1 cellular context compared by ENCODE assay signal in the genomic region with DNA sequence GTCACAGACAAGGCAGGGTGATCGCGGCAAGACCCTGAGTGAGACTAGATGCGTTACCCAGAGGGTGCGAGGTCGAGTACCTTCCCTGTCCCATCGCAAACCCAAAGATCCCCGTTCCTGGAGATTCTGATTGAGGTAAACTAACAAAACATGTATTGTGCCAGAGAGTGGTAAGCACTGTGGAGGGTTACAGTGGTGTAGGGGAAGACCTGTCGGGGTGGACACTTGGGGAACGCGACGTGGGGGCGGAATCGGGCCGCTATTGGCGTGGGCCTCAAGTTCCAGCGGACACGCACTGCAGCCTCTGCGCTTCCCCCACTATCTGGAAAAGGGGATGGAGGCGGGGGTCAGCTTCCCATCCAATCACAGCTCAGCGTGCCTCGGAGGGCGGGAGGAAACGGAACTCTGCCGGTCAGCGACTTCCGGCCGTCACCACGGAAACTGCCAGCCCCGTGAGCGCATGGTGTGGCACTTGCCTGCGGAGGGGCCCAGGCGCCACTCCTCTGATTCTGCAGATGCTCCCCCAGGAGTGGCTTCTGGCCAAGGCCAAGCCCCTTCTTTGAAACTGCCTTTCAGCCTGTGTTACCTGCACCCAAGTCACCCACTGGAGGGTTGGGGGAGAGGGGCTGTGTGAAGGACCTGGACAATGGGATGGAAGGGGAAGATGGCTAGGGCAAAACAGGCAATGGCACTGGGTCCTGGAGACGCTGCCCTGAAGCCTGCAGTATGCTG.
TF ChIP-seq lines count a peak whose summit lies in the region.

No MANE protein-coding gene starts in this region.

TF ChIP-seq in HepG2, 621 proteins besides CTCF, POLR2A, EP300 and RAD21 (continued from another document and continues in another):
- no peak for TF ChIP-seq ZNF562 (CRISPR knock-in tag; IDR thresholded peaks at IDR 0.05; ENCODE audit: borderline replicate concordance)
- no peak for TF ChIP-seq ZFP36L2 (CRISPR knock-in tag; IDR thresholded peaks at IDR 0.05)
- TF ChIP-seq ZNF20 (CRISPR knock-in tag; IDR thresholded peaks at IDR 0.05), result no peak; the same call in 1 of the 2 replicates
- 0 out of 2 replicates have a peak, but pooled peaks have one; percentile 40 for TF ChIP-seq TMF1 (CRISPR knock-in tag; IDR thresholded peaks at IDR 0.05; ENCODE audit: low read depth)
- TF ChIP-seq, protein P1, sequence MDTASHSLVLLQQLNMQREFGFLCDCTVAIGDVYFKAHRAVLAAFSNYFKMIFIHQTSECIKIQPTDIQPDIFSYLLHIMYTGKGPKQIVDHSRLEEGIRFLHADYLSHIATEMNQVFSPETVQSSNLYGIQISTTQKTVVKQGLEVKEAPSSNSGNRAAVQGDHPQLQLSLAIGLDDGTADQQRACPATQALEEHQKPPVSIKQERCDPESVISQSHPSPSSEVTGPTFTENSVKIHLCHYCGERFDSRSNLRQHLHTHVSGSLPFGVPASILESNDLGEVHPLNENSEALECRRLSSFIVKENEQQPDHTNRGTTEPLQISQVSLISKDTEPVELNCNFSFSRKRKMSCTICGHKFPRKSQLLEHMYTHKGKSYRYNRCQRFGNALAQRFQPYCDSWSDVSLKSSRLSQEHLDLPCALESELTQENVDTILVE (CRISPR knock-in tag; IDR thresholded peaks at IDR 0.05), result peak; percentile 61; the same call in 1 of the 2 replicates
- TF ChIP-seq, protein P2, sequence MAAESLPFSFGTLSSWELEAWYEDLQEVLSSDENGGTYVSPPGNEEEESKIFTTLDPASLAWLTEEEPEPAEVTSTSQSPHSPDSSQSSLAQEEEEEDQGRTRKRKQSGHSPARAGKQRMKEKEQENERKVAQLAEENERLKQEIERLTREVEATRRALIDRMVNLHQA (CRISPR knock-in tag; IDR thresholded peaks at IDR 0.05), result no peak
- peak; percentile 67 for TF ChIP-seq ZNF781 (CRISPR knock-in tag; IDR thresholded peaks at IDR 0.05; ENCODE audit: borderline replicate concordance, not compliant biosample characterization)
- TF ChIP-seq ZNF816 (CRISPR knock-in tag; IDR thresholded peaks at IDR 0.05; ENCODE audit: borderline replicate concordance), result peak; percentile 86
- TF ChIP-seq HOXA3 (CRISPR knock-in tag; IDR thresholded peaks at IDR 0.05), result peak; percentile 15; the same call in 1 of the 2 replicates
- TF ChIP-seq, protein P3, sequence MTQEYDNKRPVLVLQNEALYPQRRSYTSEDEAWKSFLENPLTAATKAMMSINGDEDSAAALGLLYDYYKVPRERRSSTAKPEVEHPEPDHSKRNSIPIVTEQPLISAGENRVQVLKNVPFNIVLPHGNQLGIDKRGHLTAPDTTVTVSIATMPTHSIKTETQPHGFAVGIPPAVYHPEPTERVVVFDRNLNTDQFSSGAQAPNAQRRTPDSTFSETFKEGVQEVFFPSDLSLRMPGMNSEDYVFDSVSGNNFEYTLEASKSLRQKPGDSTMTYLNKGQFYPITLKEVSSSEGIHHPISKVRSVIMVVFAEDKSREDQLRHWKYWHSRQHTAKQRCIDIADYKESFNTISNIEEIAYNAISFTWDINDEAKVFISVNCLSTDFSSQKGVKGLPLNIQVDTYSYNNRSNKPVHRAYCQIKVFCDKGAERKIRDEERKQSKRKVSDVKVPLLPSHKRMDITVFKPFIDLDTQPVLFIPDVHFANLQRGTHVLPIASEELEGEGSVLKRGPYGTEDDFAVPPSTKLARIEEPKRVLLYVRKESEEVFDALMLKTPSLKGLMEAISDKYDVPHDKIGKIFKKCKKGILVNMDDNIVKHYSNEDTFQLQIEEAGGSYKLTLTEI (CRISPR knock-in tag; conservative IDR thresholded peaks at IDR 0.05), result no peak
- TF ChIP-seq ZBTB3 (CRISPR knock-in tag; IDR thresholded peaks at IDR 0.05; ENCODE audit: borderline replicate concordance, low read depth), result no peak
- TF ChIP-seq TCF7L2 (IDR thresholded peaks at IDR 0.05; ENCODE audit: low read depth, low read length), result no peak
- no peak for TF ChIP-seq NFKB2 (CRISPR knock-in tag; IDR thresholded peaks at IDR 0.05; ENCODE audit: borderline replicate concordance)
- TF ChIP-seq MLLT10 (CRISPR knock-in tag; IDR thresholded peaks at IDR 0.05), result no peak
- TF ChIP-seq, protein P4, sequence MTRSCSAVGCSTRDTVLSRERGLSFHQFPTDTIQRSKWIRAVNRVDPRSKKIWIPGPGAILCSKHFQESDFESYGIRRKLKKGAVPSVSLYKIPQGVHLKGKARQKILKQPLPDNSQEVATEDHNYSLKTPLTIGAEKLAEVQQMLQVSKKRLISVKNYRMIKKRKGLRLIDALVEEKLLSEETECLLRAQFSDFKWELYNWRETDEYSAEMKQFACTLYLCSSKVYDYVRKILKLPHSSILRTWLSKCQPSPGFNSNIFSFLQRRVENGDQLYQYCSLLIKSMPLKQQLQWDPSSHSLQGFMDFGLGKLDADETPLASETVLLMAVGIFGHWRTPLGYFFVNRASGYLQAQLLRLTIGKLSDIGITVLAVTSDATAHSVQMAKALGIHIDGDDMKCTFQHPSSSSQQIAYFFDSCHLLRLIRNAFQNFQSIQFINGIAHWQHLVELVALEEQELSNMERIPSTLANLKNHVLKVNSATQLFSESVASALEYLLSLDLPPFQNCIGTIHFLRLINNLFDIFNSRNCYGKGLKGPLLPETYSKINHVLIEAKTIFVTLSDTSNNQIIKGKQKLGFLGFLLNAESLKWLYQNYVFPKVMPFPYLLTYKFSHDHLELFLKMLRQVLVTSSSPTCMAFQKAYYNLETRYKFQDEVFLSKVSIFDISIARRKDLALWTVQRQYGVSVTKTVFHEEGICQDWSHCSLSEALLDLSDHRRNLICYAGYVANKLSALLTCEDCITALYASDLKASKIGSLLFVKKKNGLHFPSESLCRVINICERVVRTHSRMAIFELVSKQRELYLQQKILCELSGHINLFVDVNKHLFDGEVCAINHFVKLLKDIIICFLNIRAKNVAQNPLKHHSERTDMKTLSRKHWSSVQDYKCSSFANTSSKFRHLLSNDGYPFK (CRISPR knock-in tag; IDR thresholded peaks at IDR 0.05; ENCODE audit: borderline replicate concordance), result peak; percentile 86
- TF ChIP-seq, protein P5, sequence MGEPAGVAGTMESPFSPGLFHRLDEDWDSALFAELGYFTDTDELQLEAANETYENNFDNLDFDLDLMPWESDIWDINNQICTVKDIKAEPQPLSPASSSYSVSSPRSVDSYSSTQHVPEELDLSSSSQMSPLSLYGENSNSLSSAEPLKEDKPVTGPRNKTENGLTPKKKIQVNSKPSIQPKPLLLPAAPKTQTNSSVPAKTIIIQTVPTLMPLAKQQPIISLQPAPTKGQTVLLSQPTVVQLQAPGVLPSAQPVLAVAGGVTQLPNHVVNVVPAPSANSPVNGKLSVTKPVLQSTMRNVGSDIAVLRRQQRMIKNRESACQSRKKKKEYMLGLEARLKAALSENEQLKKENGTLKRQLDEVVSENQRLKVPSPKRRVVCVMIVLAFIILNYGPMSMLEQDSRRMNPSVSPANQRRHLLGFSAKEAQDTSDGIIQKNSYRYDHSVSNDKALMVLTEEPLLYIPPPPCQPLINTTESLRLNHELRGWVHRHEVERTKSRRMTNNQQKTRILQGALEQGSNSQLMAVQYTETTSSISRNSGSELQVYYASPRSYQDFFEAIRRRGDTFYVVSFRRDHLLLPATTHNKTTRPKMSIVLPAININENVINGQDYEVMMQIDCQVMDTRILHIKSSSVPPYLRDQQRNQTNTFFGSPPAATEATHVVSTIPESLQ (CRISPR knock-in tag; conservative IDR thresholded peaks at IDR 0.05), result no peak
- TF ChIP-seq, protein P6, sequence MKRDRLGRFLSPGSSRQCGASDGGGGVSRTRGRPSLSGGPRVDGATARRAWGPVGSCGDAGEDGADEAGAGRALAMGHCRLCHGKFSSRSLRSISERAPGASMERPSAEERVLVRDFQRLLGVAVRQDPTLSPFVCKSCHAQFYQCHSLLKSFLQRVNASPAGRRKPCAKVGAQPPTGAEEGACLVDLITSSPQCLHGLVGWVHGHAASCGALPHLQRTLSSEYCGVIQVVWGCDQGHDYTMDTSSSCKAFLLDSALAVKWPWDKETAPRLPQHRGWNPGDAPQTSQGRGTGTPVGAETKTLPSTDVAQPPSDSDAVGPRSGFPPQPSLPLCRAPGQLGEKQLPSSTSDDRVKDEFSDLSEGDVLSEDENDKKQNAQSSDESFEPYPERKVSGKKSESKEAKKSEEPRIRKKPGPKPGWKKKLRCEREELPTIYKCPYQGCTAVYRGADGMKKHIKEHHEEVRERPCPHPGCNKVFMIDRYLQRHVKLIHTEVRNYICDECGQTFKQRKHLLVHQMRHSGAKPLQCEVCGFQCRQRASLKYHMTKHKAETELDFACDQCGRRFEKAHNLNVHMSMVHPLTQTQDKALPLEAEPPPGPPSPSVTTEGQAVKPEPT (CRISPR knock-in tag; IDR thresholded peaks at IDR 0.05; ENCODE audit: low read depth), result peak; percentile 87
- TF ChIP-seq, protein P7, sequence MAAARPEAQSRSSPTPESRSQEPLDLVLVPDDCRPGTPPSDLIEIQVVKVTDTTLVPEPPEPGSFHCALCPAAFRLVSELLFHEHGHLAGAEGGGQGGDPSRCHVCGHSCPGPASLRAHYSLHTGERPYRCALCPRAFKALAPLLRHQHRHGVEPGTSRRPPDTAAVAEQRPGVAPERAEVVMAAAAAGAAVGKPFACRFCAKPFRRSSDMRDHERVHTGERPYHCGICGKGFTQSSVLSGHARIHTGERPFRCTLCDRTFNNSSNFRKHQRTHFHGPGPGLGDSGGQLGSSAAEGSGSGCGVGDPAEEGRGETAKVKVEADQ (CRISPR knock-in tag; IDR thresholded peaks at IDR 0.05; ENCODE audit: borderline replicate concordance), result no peak; the same call in 1 of the 2 replicates
- peak; percentile 87 for TF ChIP-seq NR2C2 (CRISPR knock-in tag; IDR thresholded peaks at IDR 0.05; ENCODE audit: borderline replicate concordance)
- TF ChIP-seq MIER3 (CRISPR knock-in tag; IDR thresholded peaks at IDR 0.05; ENCODE audit: borderline replicate concordance), result peak; percentile 70
- no peak for TF ChIP-seq FOXA1 (IDR thresholded peaks at IDR 0.05)
- no peak for TF ChIP-seq FOXA1 (CRISPR knock-in tag; IDR thresholded peaks at IDR 0.05)
- TF ChIP-seq RORA (CRISPR knock-in tag; IDR thresholded peaks at IDR 0.05), result no peak
- TF ChIP-seq ZNF607 (CRISPR knock-in tag; IDR thresholded peaks at IDR 0.05; ENCODE audit: borderline replicate concordance), result peak; percentile 73; the same call in 1 of the 2 replicates
- TF ChIP-seq ZNF253 (CRISPR knock-in tag; IDR thresholded peaks at IDR 0.05; ENCODE audit: borderline replicate concordance), result no peak
- TF ChIP-seq NONO (IDR thresholded peaks at IDR 0.05), result no peak
- peak; percentile 78; the same call in 1 of the 2 replicates for TF ChIP-seq NONO (CRISPR knock-in tag; conservative IDR thresholded peaks at IDR 0.05)
- no peak for TF ChIP-seq ZNF207 (IDR thresholded peaks at IDR 0.05; ENCODE audit: borderline replicate concordance)
- TF ChIP-seq, protein P8, sequence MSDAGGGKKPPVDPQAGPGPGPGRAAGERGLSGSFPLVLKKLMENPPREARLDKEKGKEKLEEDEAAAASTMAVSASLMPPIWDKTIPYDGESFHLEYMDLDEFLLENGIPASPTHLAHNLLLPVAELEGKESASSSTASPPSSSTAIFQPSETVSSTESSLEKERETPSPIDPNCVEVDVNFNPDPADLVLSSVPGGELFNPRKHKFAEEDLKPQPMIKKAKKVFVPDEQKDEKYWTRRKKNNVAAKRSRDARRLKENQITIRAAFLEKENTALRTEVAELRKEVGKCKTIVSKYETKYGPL (CRISPR knock-in tag; IDR thresholded peaks at IDR 0.05), result no peak
- TF ChIP-seq, protein P9, sequence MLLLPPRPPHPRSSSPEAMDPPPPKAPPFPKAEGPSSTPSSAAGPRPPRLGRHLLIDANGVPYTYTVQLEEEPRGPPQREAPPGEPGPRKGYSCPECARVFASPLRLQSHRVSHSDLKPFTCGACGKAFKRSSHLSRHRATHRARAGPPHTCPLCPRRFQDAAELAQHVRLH (CRISPR knock-in tag; IDR thresholded peaks at IDR 0.05; ENCODE audit: borderline replicate concordance, low read depth), result 0 out of 2 replicates have a peak, but pooled peaks have one; percentile 39
- TF ChIP-seq ZNF567 (CRISPR knock-in tag; IDR thresholded peaks at IDR 0.05; ENCODE audit: borderline replicate concordance), result no peak
- TF ChIP-seq GPN1 (CRISPR knock-in tag; IDR thresholded peaks at IDR 0.05; ENCODE audit: borderline replicate concordance), result no peak
- TF ChIP-seq HHEX (CRISPR knock-in tag; IDR thresholded peaks at IDR 0.05), result no peak
- no peak for TF ChIP-seq REL (CRISPR knock-in tag; conservative IDR thresholded peaks at IDR 0.05)
- TF ChIP-seq, protein P10, sequence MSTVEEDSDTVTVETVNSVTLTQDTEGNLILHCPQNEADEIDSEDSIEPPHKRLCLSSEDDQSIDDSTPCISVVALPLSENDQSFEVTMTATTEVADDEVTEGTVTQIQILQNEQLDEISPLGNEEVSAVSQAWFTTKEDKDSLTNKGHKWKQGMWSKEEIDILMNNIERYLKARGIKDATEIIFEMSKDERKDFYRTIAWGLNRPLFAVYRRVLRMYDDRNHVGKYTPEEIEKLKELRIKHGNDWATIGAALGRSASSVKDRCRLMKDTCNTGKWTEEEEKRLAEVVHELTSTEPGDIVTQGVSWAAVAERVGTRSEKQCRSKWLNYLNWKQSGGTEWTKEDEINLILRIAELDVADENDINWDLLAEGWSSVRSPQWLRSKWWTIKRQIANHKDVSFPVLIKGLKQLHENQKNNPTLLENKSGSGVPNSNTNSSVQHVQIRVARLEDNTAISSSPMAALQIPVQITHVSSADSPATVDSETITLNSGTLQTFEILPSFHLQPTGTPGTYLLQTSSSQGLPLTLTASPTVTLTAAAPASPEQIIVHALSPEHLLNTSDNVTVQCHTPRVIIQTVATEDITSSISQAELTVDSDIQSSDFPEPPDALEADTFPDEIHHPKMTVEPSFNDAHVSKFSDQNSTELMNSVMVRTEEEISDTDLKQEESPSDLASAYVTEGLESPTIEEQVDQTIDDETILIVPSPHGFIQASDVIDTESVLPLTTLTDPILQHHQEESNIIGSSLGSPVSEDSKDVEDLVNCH (CRISPR knock-in tag; IDR thresholded peaks at IDR 0.05), result 0 out of 2 replicates have a peak, but pooled peaks have one; percentile 45
- peak; percentile 74 for TF ChIP-seq CREM (IDR thresholded peaks at IDR 0.05)
- TF ChIP-seq CREM (CRISPR knock-in tag; IDR thresholded peaks at IDR 0.05), result no peak
- TF ChIP-seq AGO2 (optimal IDR thresholded peaks at IDR 0.05; ENCODE audit: low read depth, low read length), result no peak
- no peak for TF ChIP-seq ZNF263 (CRISPR knock-in tag; IDR thresholded peaks at IDR 0.05)
